ENCODE assay signal across 1 cellular context in the genomic region with DNA sequence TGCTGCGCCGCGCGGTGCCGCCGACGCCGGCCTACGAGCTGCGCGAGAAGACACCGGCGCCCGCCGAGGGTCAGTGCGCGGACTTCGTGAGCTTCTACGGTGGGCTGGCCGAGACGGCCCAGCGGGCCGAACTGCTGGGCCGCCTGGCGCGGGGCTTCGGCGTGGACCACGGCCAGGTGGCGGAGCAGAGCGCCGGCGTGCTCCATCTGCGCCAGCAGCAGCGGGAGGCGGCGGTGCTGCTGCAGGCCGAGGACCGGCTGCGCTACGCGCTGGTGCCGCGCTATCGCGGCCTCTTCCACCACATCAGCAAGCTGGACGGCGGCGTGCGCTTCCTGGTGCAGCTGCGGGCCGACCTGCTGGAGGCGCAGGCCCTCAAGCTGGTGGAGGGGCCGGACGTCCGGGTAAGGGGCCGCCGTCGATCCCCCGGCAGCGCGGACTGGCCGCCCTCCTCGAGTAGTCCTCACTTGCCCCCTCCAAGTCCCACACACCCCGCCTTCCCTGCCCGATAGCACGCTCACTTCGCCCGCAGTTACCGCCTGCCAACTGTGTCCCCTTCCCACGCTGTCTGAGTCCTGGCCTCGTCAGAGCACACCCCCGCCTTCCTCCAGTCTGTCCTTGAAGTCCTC.
TF ChIP-seq lines count a peak whose summit lies in the region.

No MANE protein-coding gene starts in this region.

TF ChIP-seq in HepG2, 621 proteins besides CTCF, POLR2A, EP300 and RAD21 (continued from another document and continues in another):
- TF ChIP-seq, protein P1, sequence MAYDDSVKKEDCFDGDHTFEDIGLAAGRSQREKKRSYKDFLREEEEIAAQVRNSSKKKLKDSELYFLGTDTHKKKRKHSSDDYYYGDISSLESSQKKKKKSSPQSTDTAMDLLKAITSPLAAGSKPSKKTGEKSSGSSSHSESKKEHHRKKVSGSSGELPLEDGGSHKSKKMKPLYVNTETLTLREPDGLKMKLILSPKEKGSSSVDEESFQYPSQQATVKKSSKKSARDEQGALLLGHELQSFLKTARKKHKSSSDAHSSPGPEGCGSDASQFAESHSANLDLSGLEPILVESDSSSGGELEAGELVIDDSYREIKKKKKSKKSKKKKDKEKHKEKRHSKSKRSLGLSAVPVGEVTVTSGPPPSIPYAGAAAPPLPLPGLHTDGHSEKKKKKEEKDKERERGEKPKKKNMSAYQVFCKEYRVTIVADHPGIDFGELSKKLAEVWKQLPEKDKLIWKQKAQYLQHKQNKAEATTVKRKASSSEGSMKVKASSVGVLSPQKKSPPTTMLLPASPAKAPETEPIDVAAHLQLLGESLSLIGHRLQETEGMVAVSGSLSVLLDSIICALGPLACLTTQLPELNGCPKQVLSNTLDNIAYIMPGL (CRISPR knock-in tag; IDR thresholded peaks at IDR 0.05; ENCODE audit: borderline replicate concordance in 1 of 2, low read depth in 1 of 2), result peak in 1 of 2 experiments; percentile 44; a peak in 2 of 4 replicates
- 0 out of 2 replicates have a peak, but pooled peaks have one; percentile 38 for TF ChIP-seq MEF2D (CRISPR knock-in tag; IDR thresholded peaks at IDR 0.05)
- TF ChIP-seq, protein P2, sequence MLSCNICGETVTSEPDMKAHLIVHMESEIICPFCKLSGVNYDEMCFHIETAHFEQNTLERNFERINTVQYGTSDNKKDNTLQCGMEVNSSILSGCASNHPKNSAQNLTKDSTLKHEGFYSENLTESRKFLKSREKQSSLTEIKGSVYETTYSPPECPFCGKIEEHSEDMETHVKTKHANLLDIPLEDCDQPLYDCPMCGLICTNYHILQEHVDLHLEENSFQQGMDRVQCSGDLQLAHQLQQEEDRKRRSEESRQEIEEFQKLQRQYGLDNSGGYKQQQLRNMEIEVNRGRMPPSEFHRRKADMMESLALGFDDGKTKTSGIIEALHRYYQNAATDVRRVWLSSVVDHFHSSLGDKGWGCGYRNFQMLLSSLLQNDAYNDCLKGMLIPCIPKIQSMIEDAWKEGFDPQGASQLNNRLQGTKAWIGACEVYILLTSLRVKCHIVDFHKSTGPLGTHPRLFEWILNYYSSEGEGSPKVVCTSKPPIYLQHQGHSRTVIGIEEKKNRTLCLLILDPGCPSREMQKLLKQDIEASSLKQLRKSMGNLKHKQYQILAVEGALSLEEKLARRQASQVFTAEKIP (CRISPR knock-in tag; IDR thresholded peaks at IDR 0.05; ENCODE audit: borderline replicate concordance), result no peak
- TF ChIP-seq KDM5B (CRISPR knock-in tag; IDR thresholded peaks at IDR 0.05; ENCODE audit: borderline replicate concordance), result peak; percentile 88
- TF ChIP-seq KLF12 (CRISPR knock-in tag; IDR thresholded peaks at IDR 0.05; ENCODE audit: borderline replicate concordance), result peak; percentile 52; the same call in 1 of the 2 replicates
- TF ChIP-seq, protein P3, sequence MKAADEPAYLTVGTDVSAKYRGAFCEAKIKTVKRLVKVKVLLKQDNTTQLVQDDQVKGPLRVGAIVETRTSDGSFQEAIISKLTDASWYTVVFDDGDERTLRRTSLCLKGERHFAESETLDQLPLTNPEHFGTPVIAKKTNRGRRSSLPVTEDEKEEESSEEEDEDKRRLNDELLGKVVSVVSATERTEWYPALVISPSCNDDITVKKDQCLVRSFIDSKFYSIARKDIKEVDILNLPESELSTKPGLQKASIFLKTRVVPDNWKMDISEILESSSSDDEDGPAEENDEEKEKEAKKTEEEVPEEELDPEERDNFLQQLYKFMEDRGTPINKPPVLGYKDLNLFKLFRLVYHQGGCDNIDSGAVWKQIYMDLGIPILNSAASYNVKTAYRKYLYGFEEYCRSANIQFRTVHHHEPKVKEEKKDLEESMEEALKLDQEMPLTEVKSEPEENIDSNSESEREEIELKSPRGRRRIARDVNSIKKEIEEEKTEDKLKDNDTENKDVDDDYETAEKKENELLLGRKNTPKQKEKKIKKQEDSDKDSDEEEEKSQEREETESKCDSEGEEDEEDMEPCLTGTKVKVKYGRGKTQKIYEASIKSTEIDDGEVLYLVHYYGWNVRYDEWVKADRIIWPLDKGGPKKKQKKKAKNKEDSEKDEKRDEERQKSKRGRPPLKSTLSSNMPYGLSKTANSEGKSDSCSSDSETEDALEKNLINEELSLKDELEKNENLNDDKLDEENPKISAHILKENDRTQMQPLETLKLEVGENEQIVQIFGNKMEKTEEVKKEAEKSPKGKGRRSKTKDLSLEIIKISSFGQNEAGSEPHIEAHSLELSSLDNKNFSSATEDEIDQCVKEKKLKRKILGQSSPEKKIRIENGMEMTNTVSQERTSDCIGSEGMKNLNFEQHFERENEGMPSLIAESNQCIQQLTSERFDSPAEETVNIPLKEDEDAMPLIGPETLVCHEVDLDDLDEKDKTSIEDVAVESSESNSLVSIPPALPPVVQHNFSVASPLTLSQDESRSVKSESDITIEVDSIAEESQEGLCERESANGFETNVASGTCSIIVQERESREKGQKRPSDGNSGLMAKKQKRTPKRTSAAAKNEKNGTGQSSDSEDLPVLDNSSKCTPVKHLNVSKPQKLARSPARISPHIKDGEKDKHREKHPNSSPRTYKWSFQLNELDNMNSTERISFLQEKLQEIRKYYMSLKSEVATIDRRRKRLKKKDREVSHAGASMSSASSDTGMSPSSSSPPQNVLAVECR (CRISPR knock-in tag; IDR thresholded peaks at IDR 0.05; ENCODE audit: borderline replicate concordance), result peak; percentile 80
- TF ChIP-seq NFE2L1 (CRISPR knock-in tag; IDR thresholded peaks at IDR 0.05; ENCODE audit: borderline replicate concordance), result 0 out of 2 replicates have a peak, but pooled peaks have one; percentile 46
- TF ChIP-seq ZSCAN12 (CRISPR knock-in tag; IDR thresholded peaks at IDR 0.05), result peak; percentile 50; the same call in 1 of the 2 replicates
- TF ChIP-seq MIER2 (CRISPR knock-in tag; IDR thresholded peaks at IDR 0.05), result no peak
- TF ChIP-seq, protein P4, sequence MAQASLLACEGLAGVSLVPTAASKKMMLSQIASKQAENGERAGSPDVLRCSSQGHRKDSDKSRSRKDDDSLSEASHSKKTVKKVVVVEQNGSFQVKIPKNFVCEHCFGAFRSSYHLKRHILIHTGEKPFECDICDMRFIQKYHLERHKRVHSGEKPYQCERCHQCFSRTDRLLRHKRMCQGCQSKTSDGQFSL (CRISPR knock-in tag; IDR thresholded peaks at IDR 0.05), result no peak
- TF ChIP-seq HNRNPLL (IDR thresholded peaks at IDR 0.05; ENCODE audit: low read depth, low read length, poor library complexity, severe bottlenecking), result peak; percentile 80
- TF ChIP-seq EED (CRISPR knock-in tag; IDR thresholded peaks at IDR 0.05), result peak; percentile 80
- TF ChIP-seq BORCS8-MEF2B (CRISPR knock-in tag; IDR thresholded peaks at IDR 0.05), result peak; percentile 53; the same call in 1 of the 2 replicates
- TF ChIP-seq, protein P5, sequence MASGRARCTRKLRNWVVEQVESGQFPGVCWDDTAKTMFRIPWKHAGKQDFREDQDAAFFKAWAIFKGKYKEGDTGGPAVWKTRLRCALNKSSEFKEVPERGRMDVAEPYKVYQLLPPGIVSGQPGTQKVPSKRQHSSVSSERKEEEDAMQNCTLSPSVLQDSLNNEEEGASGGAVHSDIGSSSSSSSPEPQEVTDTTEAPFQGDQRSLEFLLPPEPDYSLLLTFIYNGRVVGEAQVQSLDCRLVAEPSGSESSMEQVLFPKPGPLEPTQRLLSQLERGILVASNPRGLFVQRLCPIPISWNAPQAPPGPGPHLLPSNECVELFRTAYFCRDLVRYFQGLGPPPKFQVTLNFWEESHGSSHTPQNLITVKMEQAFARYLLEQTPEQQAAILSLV (CRISPR knock-in tag; IDR thresholded peaks at IDR 0.05; ENCODE audit: borderline replicate concordance), result peak; percentile 68; the same call in 1 of the 2 replicates
- TF ChIP-seq, protein P6, sequence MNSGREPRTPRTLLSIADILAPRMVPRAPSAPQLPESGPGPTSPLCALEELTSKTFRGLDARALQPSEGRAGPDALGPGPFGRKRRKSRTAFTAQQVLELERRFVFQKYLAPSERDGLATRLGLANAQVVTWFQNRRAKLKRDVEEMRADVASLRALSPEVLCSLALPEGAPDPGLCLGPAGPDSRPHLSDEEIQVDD (CRISPR knock-in tag; IDR thresholded peaks at IDR 0.05; ENCODE audit: borderline replicate concordance), result peak; percentile 88; the same call in 1 of the 2 replicates
- peak; percentile 76 for TF ChIP-seq YEATS4 (CRISPR knock-in tag; IDR thresholded peaks at IDR 0.05; ENCODE audit: borderline replicate concordance)
- peak; percentile 78; the same call in 1 of the 2 replicates for TF ChIP-seq ZNF607 (CRISPR knock-in tag; IDR thresholded peaks at IDR 0.05; ENCODE audit: borderline replicate concordance)
- TF ChIP-seq ZBTB7A (CRISPR knock-in tag; IDR thresholded peaks at IDR 0.05), result no peak
- 0 out of 2 replicates have a peak, but pooled peaks have one; percentile 35 for TF ChIP-seq RXRA (CRISPR knock-in tag; IDR thresholded peaks at IDR 0.05)
- 0 out of 2 replicates have a peak, but pooled peaks have one; percentile 14 for TF ChIP-seq FOXO1 (CRISPR knock-in tag; IDR thresholded peaks at IDR 0.05)
- TF ChIP-seq, protein P7, sequence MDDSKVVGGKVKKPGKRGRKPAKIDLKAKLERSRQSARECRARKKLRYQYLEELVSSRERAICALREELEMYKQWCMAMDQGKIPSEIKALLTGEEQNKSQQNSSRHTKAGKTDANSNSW (CRISPR knock-in tag; IDR thresholded peaks at IDR 0.05; ENCODE audit: borderline replicate concordance), result peak; percentile 92; the same call in 1 of the 2 replicates
- TF ChIP-seq ZNF337 (CRISPR knock-in tag; IDR thresholded peaks at IDR 0.05; ENCODE audit: borderline replicate concordance, low read depth), result no peak
- TF ChIP-seq, protein P8, sequence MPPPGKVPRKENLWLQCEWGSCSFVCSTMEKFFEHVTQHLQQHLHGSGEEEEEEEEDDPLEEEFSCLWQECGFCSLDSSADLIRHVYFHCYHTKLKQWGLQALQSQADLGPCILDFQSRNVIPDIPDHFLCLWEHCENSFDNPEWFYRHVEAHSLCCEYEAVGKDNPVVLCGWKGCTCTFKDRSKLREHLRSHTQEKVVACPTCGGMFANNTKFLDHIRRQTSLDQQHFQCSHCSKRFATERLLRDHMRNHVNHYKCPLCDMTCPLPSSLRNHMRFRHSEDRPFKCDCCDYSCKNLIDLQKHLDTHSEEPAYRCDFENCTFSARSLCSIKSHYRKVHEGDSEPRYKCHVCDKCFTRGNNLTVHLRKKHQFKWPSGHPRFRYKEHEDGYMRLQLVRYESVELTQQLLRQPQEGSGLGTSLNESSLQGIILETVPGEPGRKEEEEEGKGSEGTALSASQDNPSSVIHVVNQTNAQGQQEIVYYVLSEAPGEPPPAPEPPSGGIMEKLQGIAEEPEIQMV (CRISPR knock-in tag; IDR thresholded peaks at IDR 0.05; ENCODE audit: low read depth), result peak; percentile 14; the same call in 1 of the 2 replicates
- peak; percentile 79; the same call in 1 of the 2 replicates for TF ChIP-seq ZNF138 (CRISPR knock-in tag; IDR thresholded peaks at IDR 0.05; ENCODE audit: low read depth)
- no peak for TF ChIP-seq HNF4G (IDR thresholded peaks at IDR 0.05; ENCODE audit: borderline replicate concordance, low read depth, low read length)
- peak; percentile 41; the same call in 1 of the 2 replicates for TF ChIP-seq HNF4G (CRISPR knock-in tag; IDR thresholded peaks at IDR 0.05; ENCODE audit: borderline replicate concordance, low read depth)
- TF ChIP-seq ZNF563 (CRISPR knock-in tag; IDR thresholded peaks at IDR 0.05), result peak; percentile 83
- 0 out of 2 replicates have a peak, but pooled peaks have one; percentile 17 for TF ChIP-seq ZNF160 (CRISPR knock-in tag; IDR thresholded peaks at IDR 0.05)
- TF ChIP-seq, protein P9, sequence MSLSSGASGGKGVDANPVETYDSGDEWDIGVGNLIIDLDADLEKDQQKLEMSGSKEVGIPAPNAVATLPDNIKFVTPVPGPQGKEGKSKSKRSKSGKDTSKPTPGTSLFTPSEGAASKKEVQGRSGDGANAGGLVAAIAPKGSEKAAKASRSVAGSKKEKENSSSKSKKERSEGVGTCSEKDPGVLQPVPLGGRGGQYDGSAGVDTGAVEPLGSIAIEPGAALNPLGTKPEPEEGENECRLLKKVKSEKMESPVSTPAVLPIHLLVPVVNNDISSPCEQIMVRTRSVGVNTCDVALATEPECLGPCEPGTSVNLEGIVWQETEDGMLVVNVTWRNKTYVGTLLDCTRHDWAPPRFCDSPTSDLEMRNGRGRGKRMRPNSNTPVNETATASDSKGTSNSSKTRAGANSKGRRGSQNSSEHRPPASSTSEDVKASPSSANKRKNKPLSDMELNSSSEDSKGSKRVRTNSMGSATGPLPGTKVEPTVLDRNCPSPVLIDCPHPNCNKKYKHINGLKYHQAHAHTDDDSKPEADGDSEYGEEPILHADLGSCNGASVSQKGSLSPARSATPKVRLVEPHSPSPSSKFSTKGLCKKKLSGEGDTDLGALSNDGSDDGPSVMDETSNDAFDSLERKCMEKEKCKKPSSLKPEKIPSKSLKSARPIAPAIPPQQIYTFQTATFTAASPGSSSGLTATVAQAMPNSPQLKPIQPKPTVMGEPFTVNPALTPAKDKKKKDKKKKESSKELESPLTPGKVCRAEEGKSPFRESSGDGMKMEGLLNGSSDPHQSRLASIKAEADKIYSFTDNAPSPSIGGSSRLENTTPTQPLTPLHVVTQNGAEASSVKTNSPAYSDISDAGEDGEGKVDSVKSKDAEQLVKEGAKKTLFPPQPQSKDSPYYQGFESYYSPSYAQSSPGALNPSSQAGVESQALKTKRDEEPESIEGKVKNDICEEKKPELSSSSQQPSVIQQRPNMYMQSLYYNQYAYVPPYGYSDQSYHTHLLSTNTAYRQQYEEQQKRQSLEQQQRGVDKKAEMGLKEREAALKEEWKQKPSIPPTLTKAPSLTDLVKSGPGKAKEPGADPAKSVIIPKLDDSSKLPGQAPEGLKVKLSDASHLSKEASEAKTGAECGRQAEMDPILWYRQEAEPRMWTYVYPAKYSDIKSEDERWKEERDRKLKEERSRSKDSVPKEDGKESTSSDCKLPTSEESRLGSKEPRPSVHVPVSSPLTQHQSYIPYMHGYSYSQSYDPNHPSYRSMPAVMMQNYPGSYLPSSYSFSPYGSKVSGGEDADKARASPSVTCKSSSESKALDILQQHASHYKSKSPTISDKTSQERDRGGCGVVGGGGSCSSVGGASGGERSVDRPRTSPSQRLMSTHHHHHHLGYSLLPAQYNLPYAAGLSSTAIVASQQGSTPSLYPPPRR (CRISPR knock-in tag; IDR thresholded peaks at IDR 0.05; ENCODE audit: borderline replicate concordance), result no peak
- TF ChIP-seq, protein P10, sequence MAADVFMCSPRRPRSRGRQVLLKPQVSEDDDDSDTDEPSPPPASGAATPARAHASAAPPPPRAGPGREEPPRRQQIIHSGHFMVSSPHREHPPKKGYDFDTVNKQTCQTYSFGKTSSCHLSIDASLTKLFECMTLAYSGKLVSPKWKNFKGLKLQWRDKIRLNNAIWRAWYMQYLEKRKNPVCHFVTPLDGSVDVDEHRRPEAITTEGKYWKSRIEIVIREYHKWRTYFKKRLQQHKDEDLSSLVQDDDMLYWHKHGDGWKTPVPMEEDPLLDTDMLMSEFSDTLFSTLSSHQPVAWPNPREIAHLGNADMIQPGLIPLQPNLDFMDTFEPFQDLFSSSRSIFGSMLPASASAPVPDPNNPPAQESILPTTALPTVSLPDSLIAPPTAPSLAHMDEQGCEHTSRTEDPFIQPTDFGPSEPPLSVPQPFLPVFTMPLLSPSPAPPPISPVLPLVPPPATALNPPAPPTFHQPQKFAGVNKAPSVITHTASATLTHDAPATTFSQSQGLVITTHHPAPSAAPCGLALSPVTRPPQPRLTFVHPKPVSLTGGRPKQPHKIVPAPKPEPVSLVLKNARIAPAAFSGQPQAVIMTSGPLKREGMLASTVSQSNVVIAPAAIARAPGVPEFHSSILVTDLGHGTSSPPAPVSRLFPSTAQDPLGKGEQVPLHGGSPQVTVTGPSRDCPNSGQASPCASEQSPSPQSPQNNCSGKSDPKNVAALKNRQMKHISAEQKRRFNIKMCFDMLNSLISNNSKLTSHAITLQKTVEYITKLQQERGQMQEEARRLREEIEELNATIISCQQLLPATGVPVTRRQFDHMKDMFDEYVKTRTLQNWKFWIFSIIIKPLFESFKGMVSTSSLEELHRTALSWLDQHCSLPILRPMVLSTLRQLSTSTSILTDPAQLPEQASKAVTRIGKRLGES (CRISPR knock-in tag; IDR thresholded peaks at IDR 0.05; ENCODE audit: borderline replicate concordance), result 0 out of 2 replicates have a peak, but pooled peaks have one; percentile 6
